1 cellular context compared by ENCODE assay signal in the genomic region with DNA sequence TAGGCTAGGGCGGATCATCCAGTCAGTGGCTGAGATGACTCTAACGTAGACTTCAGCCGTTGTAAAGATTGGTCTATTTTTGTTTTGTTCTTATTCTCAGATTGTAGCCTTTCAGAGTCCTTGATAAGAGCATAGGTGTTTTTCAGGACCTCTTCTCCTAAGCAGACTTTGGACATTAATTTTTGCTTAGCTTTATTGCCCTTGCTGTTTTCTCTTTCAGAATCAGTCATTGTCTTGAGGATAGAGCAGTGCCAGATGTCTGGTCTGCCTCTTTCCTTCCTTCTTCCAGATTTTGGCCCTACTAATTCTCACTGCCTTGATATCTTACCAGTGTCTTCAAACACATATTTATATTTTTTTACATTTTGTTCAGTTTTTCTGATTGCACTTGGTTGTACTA.
TF ChIP-seq lines count a peak whose summit lies in the region.

No MANE protein-coding gene starts in this region.

TF ChIP-seq in GM23338, 12 proteins besides CTCF, POLR2A, EP300 and RAD21 (continued from another document):
- TF ChIP-seq, protein P1, sequence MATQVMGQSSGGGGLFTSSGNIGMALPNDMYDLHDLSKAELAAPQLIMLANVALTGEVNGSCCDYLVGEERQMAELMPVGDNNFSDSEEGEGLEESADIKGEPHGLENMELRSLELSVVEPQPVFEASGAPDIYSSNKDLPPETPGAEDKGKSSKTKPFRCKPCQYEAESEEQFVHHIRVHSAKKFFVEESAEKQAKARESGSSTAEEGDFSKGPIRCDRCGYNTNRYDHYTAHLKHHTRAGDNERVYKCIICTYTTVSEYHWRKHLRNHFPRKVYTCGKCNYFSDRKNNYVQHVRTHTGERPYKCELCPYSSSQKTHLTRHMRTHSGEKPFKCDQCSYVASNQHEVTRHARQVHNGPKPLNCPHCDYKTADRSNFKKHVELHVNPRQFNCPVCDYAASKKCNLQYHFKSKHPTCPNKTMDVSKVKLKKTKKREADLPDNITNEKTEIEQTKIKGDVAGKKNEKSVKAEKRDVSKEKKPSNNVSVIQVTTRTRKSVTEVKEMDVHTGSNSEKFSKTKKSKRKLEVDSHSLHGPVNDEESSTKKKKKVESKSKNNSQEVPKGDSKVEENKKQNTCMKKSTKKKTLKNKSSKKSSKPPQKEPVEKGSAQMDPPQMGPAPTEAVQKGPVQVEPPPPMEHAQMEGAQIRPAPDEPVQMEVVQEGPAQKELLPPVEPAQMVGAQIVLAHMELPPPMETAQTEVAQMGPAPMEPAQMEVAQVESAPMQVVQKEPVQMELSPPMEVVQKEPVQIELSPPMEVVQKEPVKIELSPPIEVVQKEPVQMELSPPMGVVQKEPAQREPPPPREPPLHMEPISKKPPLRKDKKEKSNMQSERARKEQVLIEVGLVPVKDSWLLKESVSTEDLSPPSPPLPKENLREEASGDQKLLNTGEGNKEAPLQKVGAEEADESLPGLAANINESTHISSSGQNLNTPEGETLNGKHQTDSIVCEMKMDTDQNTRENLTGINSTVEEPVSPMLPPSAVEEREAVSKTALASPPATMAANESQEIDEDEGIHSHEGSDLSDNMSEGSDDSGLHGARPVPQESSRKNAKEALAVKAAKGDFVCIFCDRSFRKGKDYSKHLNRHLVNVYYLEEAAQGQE (IDR thresholded peaks at IDR 0.05; ENCODE audit: unreplicated experiment): no peak
- TF ChIP-seq EZH2 (IDR thresholded peaks at IDR 0.05; ENCODE audit: low read depth, unreplicated experiment): no peak
- TF ChIP-seq EZH2phosphoT487 (IDR thresholded peaks at IDR 0.05; ENCODE audit: unreplicated experiment): no peak
- no peak for TF ChIP-seq ZNF114 (CRISPR knock-in tag; IDR thresholded peaks at IDR 0.05)
- TF ChIP-seq NANOG (IDR thresholded peaks at IDR 0.05; ENCODE audit: borderline replicate concordance): no peak
- TF ChIP-seq JUNB (IDR thresholded peaks at IDR 0.05; ENCODE audit: unreplicated experiment): no peak
- TF ChIP-seq STAT1 (IDR thresholded peaks at IDR 0.05; ENCODE audit: unreplicated experiment): no peak
- no peak for TF ChIP-seq POLR2AphosphoS5 (IDR thresholded peaks at IDR 0.05; ENCODE audit: low read depth)
- no peak for TF ChIP-seq CREB1 (CRISPR knock-in tag; IDR thresholded peaks at IDR 0.05; ENCODE audit: low read depth)
- no peak for TF ChIP-seq ZNF462 (CRISPR knock-in tag; IDR thresholded peaks at IDR 0.05)
- TF ChIP-seq ZNF331 (CRISPR knock-in tag; IDR thresholded peaks at IDR 0.05; ENCODE audit: low read depth): no peak
